Comparison of ENCODE assay signal across 10 cellular contexts in the genomic region with DNA sequence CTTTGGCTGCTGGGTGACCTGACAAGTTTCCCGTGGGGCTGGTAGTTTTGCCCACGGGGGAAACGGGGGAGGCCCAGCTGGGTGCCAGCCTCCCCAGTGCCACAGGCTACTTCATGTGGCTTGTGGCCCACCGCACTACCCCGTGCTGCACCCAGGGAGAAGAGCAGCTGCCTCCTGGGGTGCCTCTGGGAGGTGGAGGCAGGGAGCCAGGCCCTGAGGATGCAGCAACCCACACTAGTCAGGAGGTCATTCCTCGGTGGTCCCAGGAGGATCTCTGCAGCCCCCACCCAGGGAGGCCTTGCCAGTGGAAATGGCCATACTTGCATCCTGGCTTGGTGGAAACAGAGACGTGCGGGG. TPM values are rescaled to one million over a fixed set of nuclear protein-coding genes. Genes with fewer than 3 reads are reported as not detected.
DNase-seq lines count a peak whose midpoint lies in the region; FAIRE-seq and TF ChIP-seq lines count a peak whose summit lies in the region.
"Had no signal": no experiment of that assay in that cellular context is flagged by ENCODE, and none has a peak within 500 bp of the region (broad histone marks: within the 10 kb centered on the region; RNA-seq: fewer than 3 reads in every experiment).

No MANE protein-coding gene starts in this region.

- no peak for TF ChIP-seq POLR2A in vagina (IDR thresholded peaks at IDR 0.05)

- no peak overlapping the region for H3K27ac Mint-ChIP-seq in mesothelial cell of epicardium

- intact Hi-C loops in vagina (cut with DNase I): no loop called here

- FAIRE-seq in bronchial epithelial cell (lab: Jason Lieb, UNC): no peak

- H3K4me3 ChIP-seq in bronchial epithelial cell (ENCODE audit: low read depth, low read length) (peak overlapping the region; percentile 98), vagina (peak overlapping the region; percentile 76 to 100)

- no peaks in the 10 kb centered on the region for H3K27me3 Mint-ChIP-seq in mesothelial cell of epicardium (ENCODE audit: low read depth)

- TF ChIP-seq CTCF in bronchial epithelial cell (IDR thresholded peaks at IDR 0.05; ENCODE audit: insufficient read depth, low read length, severe bottlenecking) (no peak), mesothelial cell of epicardium (IDR thresholded peaks at IDR 0.05; ENCODE audit: unreplicated experiment) (no peak), vagina (IDR thresholded peaks at IDR 0.05) (no peak)

- peaks cover 14% of the 10 kb centered on the region for H3K4me1 Mint-ChIP-seq in mesothelial cell of epicardium

- H3K9me3 ChIP-seq in vagina: no peaks in the 10 kb centered on the region

- no peaks in the 10 kb centered on the region for H3K9me3 Mint-ChIP-seq in mesothelial cell of epicardium

- POLR2A ChIA-PET in HEK293T (lab: Yijun Ruan, JAX): no interaction called here

- H3K4me1 ChIP-seq in vagina: peaks cover 67% of the 10 kb centered on the region
- H3K4me1 ChIP-seq: parathyroid adenoma had no signal

- H3K36me3 Mint-ChIP-seq in mesothelial cell of epicardium: peaks cover 3% of the 10 kb centered on the region

- H3K4me3 Mint-ChIP-seq in mesothelial cell of epicardium: peak overlapping the region; percentile 65

- peak overlapping the region; percentile 89 for H3K27ac ChIP-seq in vagina
- H3K27ac ChIP-seq: KMS-11, parathyroid adenoma had no signal

- peak; percentile 22 to 28 for DNase-seq in stimulated activated CD4-positive, alpha-beta T cell treated with anti-CD3 and anti-CD28 coated beads, Interleukin-2, amount 100 ng/mL, for 24 hours
- no peak for DNase-seq in stimulated activated CD4-positive, alpha-beta T cell treated with anti-CD3 and anti-CD28 coated beads, Interleukin-15, amount 100 ng/mL, for 24 hours
- no peak for DNase-seq in bronchial epithelial cell (ENCODE audit: low read depth)
- no peak for DNase-seq in mesothelial cell of epicardium (ENCODE audit: low spot score in 2 of 2, unreplicated experiment in 2 of 2)
- DNase-seq in vagina (ENCODE audit: extremely low spot score in 2 of 2): no peak
- no peak for DNase-seq in DMS 273 treated with DMSO at 0.1 percent for 48 hours (lab: John Stamatoyannopoulos, UW)
- DNase-seq in DMS53 treated with DMSO at 0.1 percent for 48 hours (lab: John Stamatoyannopoulos, UW; ENCODE audit: unreplicated experiment): no peak
- DNase-seq in HEK293T (ENCODE audit: extremely low spot score): no peak

- CTCF ChIA-PET in HEK293T (lab: Yijun Ruan, JAX): no interaction called here

- H3K36me3 ChIP-seq in bronchial epithelial cell (ENCODE audit: control insufficient read depth, insufficient read depth, low read length): peaks cover 20% of the 10 kb centered on the region
- peaks cover 0 to 25% of the 10 kb centered on the region in 2 donors for H3K36me3 ChIP-seq in vagina

- no peaks in the 10 kb centered on the region for H3K27me3 ChIP-seq in bronchial epithelial cell (ENCODE audit: control insufficient read depth, insufficient read depth, low read length)
- no peaks in the 10 kb centered on the region for H3K27me3 ChIP-seq in vagina

TF ChIP-seq in HEK293T, 16 proteins besides CTCF, POLR2A, EP300 and RAD21:
- TF ChIP-seq ELF4 (IDR thresholded peaks at IDR 0.05): no peak
- TF ChIP-seq, protein P1, sequence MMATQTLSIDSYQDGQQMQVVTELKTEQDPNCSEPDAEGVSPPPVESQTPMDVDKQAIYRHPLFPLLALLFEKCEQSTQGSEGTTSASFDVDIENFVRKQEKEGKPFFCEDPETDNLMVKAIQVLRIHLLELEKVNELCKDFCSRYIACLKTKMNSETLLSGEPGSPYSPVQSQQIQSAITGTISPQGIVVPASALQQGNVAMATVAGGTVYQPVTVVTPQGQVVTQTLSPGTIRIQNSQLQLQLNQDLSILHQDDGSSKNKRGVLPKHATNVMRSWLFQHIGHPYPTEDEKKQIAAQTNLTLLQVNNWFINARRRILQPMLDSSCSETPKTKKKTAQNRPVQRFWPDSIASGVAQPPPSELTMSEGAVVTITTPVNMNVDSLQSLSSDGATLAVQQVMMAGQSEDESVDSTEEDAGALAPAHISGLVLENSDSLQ (IDR thresholded peaks at IDR 0.05): no peak
- no peak for TF ChIP-seq NFRKB (IDR thresholded peaks at IDR 0.05)
- TF ChIP-seq ZNF384 (IDR thresholded peaks at IDR 0.05): no peak
- no peak for TF ChIP-seq HDGF (IDR thresholded peaks at IDR 0.05; ENCODE audit: borderline replicate concordance)
- no peak for TF ChIP-seq TARDBP (IDR thresholded peaks at IDR 0.05)
- TF ChIP-seq FOXM1 (IDR thresholded peaks at IDR 0.05; ENCODE audit: borderline replicate concordance): no peak
- TF ChIP-seq LEF1 (IDR thresholded peaks at IDR 0.05; ENCODE audit: borderline replicate concordance): no peak
- TF ChIP-seq ARNT (IDR thresholded peaks at IDR 0.05): no peak
- no peak for TF ChIP-seq SP1 (IDR thresholded peaks at IDR 0.05)
- no peak for TF ChIP-seq CTBP1 (IDR thresholded peaks at IDR 0.05; ENCODE audit: borderline replicate concordance)
- no peak for TF ChIP-seq BHLHE40 (IDR thresholded peaks at IDR 0.05; ENCODE audit: borderline replicate concordance)
- no peak for TF ChIP-seq SUZ12 (IDR thresholded peaks at IDR 0.05)
- TF ChIP-seq L3MBTL2 (conservative IDR thresholded peaks at IDR 0.05): no peak
- no peak for TF ChIP-seq FOXA1 (IDR thresholded peaks at IDR 0.05)

RNA-seq across cellular contexts. Expression of a gene that starts 3.5 kb away (rescaled TPM):
- total RNA-seq in bronchial epithelial cell: 67.1 and 130 TPM in 2 replicates
- 57.5 to 62.5 TPM (median 59.8 TPM) in 3 replicates for total RNA-seq in mesothelial cell of epicardium
- total RNA-seq in vagina: 97.2 TPM

RNA-seq across cellular contexts. Expression of a gene that starts 45.7 kb away (rescaled TPM):
- total RNA-seq in bronchial epithelial cell (57.4 and 71.6 TPM in 2 replicates), mesothelial cell of epicardium (41.4 to 42.2 TPM (median 41.9 TPM) in 3 replicates), vagina (34.4 TPM)

RNA-seq across cellular contexts. Expression of a gene that starts 45.9 kb away (rescaled TPM):
- 11.8 and 18.7 TPM in 2 replicates for total RNA-seq in bronchial epithelial cell
- 26.4 to 30.9 TPM (median 26.8 TPM) in 3 replicates for total RNA-seq in mesothelial cell of epicardium
- total RNA-seq in vagina: 21.4 TPM

RNA-seq across cellular contexts. Expression of a gene that starts 48.5 kb away (rescaled TPM):
- total RNA-seq in bronchial epithelial cell (not detected in 2 replicates), mesothelial cell of epicardium (0.29 to 0.31 TPM (median 0.31 TPM) in 3 replicates), vagina (not detected)

Comparison
In these comparisons a context has a peak if more than half of its experiments do, and no peak if none do; other contexts are left out.
1. DNase-seq: peak in stimulated activated CD4-positive, alpha-beta T cell treated with anti-CD3 and anti-CD28 coated beads, Interleukin-2, amount 100 ng/mL, for 24 hours (2 of 2); none in stimulated activated CD4-positive, alpha-beta T cell treated with anti-CD3 and anti-CD28 coated beads, Interleukin-15, amount 100 ng/mL, for 24 hours (single experiment), bronchial epithelial cell (single experiment), mesothelial cell of epicardium (0 of 2), vagina (0 of 2), DMS 273 treated with DMSO at 0.1 percent for 48 hours (single experiment), DMS53 treated with DMSO at 0.1 percent for 48 hours (single experiment) and HEK293T (single experiment).